2 cellular contexts compared by ENCODE assay signal in genomic region chr6:125273965-125274364, GRCh38.
TF ChIP-seq lines count a peak whose summit lies in the region.

No MANE protein-coding gene starts in this region.

TF ChIP-seq in SK-N-SH treated with all-trans-retinoic acid at 6 μM for 48 hours, 23 proteins besides CTCF, POLR2A, EP300 and RAD21 (continued from another document):
- TF ChIP-seq TSHZ2 (CRISPR knock-in tag; IDR thresholded peaks at IDR 0.05) (no peak), POU6F1 (CRISPR knock-in tag; IDR thresholded peaks at IDR 0.05; ENCODE audit: borderline replicate concordance, low read depth) (no peak)

TF ChIP-seq in SK-N-SH, 30 proteins besides CTCF, POLR2A, EP300 and RAD21 (continued from another document):
- TF ChIP-seq REST (IDR thresholded peaks at IDR 0.05; ENCODE audit: low read depth, low read length) (no peak), SIN3A (IDR thresholded peaks at IDR 0.05; ENCODE audit: borderline replicate concordance, low read depth, low read length) (no peak), POLR2AphosphoS5 (IDR thresholded peaks at IDR 0.05; ENCODE audit: low read depth, low read length) (no peak), FOXJ3 (CRISPR knock-in tag; IDR thresholded peaks at IDR 0.05) (no peak), JUND (IDR thresholded peaks at IDR 0.05) (no peak), CHD2 (IDR thresholded peaks at IDR 0.05; ENCODE audit: low read length, partially characterized antibody) (no peak), USF1 (IDR thresholded peaks at IDR 0.05; ENCODE audit: borderline replicate concordance, low read depth) (no peak), TCF12 (IDR thresholded peaks at IDR 0.05) (no peak), EZH2phosphoT487 (IDR thresholded peaks at IDR 0.05; ENCODE audit: borderline replicate concordance, low read depth) (no peak), GATA2 (CRISPR knock-in tag; IDR thresholded peaks at IDR 0.05) (no peak), GABPA (IDR thresholded peaks at IDR 0.05; ENCODE audit: low read depth) (no peak)
